In genomic region chr22:26526165-26526564, GRCh38 we compare ENCODE assay signal across 12 cellular contexts.
"Had no signal": no experiment of that assay in that cellular context is flagged by ENCODE, and none has a peak within 500 bp of the region (broad histone marks: within the 10 kb centered on the region; RNA-seq: fewer than 3 reads in every experiment).

No MANE protein-coding gene starts in this region.

- ATAC-seq: body of pancreas; esophagus mucosa; left lung; stimulated activated memory B cell treated with anti-CD40 and anti-IgM and Interleukin-4, amounts not matched to agents 10 μg/mL and 1 μg/mL and 100 μg/mL, for 72 hours had no signal

- H3K36me3 Mint-ChIP-seq: type B pancreatic cell had no signal

- H3K9me3 Mint-ChIP-seq: stimulated activated memory B cell treated with anti-CD40 and anti-IgM and Interleukin-4, amounts not matched to agents 10 μg/mL and 1 μg/mL and 100 μg/mL, for 72 hours; type B pancreatic cell had no signal

- H3K9ac ChIP-seq: parathyroid adenoma had no signal

- H3K4me3 Mint-ChIP-seq: stimulated activated memory B cell treated with anti-CD40 and anti-IgM and Interleukin-4, amounts not matched to agents 10 μg/mL and 1 μg/mL and 100 μg/mL, for 72 hours; type B pancreatic cell had no signal

- H3K27ac ChIP-seq: left lung, parathyroid adenoma had no signal

- H3K4me3 ChIP-seq: body of pancreas, left lung had no signal

- H3K4me1 ChIP-seq: parathyroid adenoma had no signal

- H3K27ac Mint-ChIP-seq: stimulated activated memory B cell treated with anti-CD40 and anti-IgM and Interleukin-4, amounts not matched to agents 10 μg/mL and 1 μg/mL and 100 μg/mL, for 72 hours; type B pancreatic cell had no signal

- H3K27me3 Mint-ChIP-seq: stimulated activated memory B cell treated with anti-CD40 and anti-IgM and Interleukin-4, amounts not matched to agents 10 μg/mL and 1 μg/mL and 100 μg/mL, for 72 hours; type B pancreatic cell had no signal

- H3K9me3 ChIP-seq: body of pancreas, left lung had no signal

- FAIRE-seq: endometrium had no signal

- H3K27me3 ChIP-seq: body of pancreas, left lung had no signal

- DNase-seq: activated CD4-positive, alpha-beta T cell treated with anti-CD3 and anti-CD28 coated beads, Interleukin-2, amount 50 U/mL, for 4 hours; activated CD4-positive, CD25-positive, alpha-beta regulatory T cell treated with anti-CD3 and anti-CD28 coated beads, Interleukin-2, amount 50 U/mL, for 72 hours; activated naive CD4-positive, alpha-beta T cell treated with Interleukin-2 at 50 U/mL for 16 hours; body of pancreas; dermis blood vessel endothelial cell; islet precursor cell; left lung had no signal
